In genomic region chr4:128355301-128355700, GRCh38 we compare ENCODE assay signal across 9 cellular contexts.
DNase-seq lines count a peak whose midpoint lies in the region; ATAC-seq and TF ChIP-seq lines count a peak whose summit lies in the region.
"Had no signal": no experiment of that assay in that cellular context is flagged by ENCODE, and none has a peak within 500 bp of the region (broad histone marks: within the 10 kb centered on the region; RNA-seq: fewer than 3 reads in every experiment).

No MANE protein-coding gene starts in this region.

- intact Hi-C loops in left lung (cut with DNase I): no loop called here

- H3K27me3 Mint-ChIP-seq in chondrocyte (ENCODE audit: low read depth): no peaks in the 10 kb centered on the region

- peaks cover 69% of the 10 kb centered on the region for H3K4me1 Mint-ChIP-seq in chondrocyte (ENCODE audit: low read depth)

- H3K9ac ChIP-seq in smooth muscle cell (ENCODE audit: low read depth): no peak overlapping the region

- H3K4me1 ChIP-seq in smooth muscle cell (ENCODE audit: low read depth): peaks cover 12% of the 10 kb centered on the region
- H3K4me1 ChIP-seq in left lung: peaks cover 3 to 12% of the 10 kb centered on the region in 2 donors

- H3K36me3 ChIP-seq in smooth muscle cell (ENCODE audit: low read depth) (no peaks in the 10 kb centered on the region), left lung (no peaks in the 10 kb centered on the region)

- H2AFZ ChIP-seq in smooth muscle cell (ENCODE audit: low read depth): no peak overlapping the region

- no peaks in the 10 kb centered on the region for H3K9me3 ChIP-seq in smooth muscle cell (replicated peaks; ENCODE audit: low read depth)
- no peaks in the 10 kb centered on the region for H3K9me3 ChIP-seq in left lung

- H4K20me1 ChIP-seq in smooth muscle cell (ENCODE audit: low read depth): no peaks in the 10 kb centered on the region

- no peak overlapping the region for H3K4me3 Mint-ChIP-seq in chondrocyte (ENCODE audit: unreplicated experiment)

- ATAC-seq in HG03460 (IDR thresholded peaks at IDR 0.05; ENCODE audit: unreplicated experiment): peak; percentile 80
- ATAC-seq in HG03442 (IDR thresholded peaks at IDR 0.05; ENCODE audit: unreplicated experiment): no peak
- no peak for ATAC-seq in left lung

- no peaks in the 10 kb centered on the region for H3K36me3 Mint-ChIP-seq in chondrocyte (ENCODE audit: low read depth)

- WGBS in smooth muscle cell (ENCODE audit: low lambda C conversion rate): 53% methylated on average over 4 of the region's 4 CpGs

- H3K27ac Mint-ChIP-seq in chondrocyte (ENCODE audit: unreplicated experiment): peak overlapping the region; percentile 71

- H3K27ac ChIP-seq in smooth muscle cell (ENCODE audit: low read depth) (peak overlapping the region; percentile 82), left lung (no peak overlapping the region)
- H3K27ac ChIP-seq: 22Rv1 had no signal

- H3K4me3 ChIP-seq in smooth muscle cell (no peak overlapping the region), left lung (no peak overlapping the region)

- H3K4me2 ChIP-seq in smooth muscle cell: peak overlapping the region; percentile 38

- TF ChIP-seq CTCF in chondrocyte (IDR thresholded peaks at IDR 0.05) (no peak), smooth muscle cell (IDR thresholded peaks at IDR 0.05; ENCODE audit: borderline replicate concordance, insufficient read depth, poor library complexity, severe bottlenecking) (no peak), left lung (IDR thresholded peaks at IDR 0.05) (no peak)

- H3K27me3 ChIP-seq in smooth muscle cell (ENCODE audit: low read depth): no peaks in the 10 kb centered on the region
- no peaks in the 10 kb centered on the region for H3K27me3 ChIP-seq in left lung

- no peaks in the 10 kb centered on the region for H3K9me3 Mint-ChIP-seq in chondrocyte (ENCODE audit: low read depth)

- peak in 2 of 3 experiments; percentile 11 to 12 for DNase-seq in NCI-H1417 (lab: John Stamatoyannopoulos, UW)
- no peak for DNase-seq in NCI-H1417 treated with DMSO at 0.1 percent for 48 hours (lab: John Stamatoyannopoulos, UW)
- no peak for DNase-seq in chondrocyte (ENCODE audit: low spot score)
- no peak for DNase-seq in smooth muscle cell (lab: John Stamatoyannopoulos, UW; ENCODE audit: unreplicated experiment)
- DNase-seq in left lung: no peak
- DNase-seq in COLO829 (ENCODE audit: low spot score): no peak

- peaks cover 23% of the 10 kb centered on the region for H3F3A ChIP-seq in smooth muscle cell (ENCODE audit: low read depth)

- no peaks in the 10 kb centered on the region for H3K79me2 ChIP-seq in smooth muscle cell (ENCODE audit: low read depth)

Comparison
In these comparisons a context has a peak if more than half of its experiments do, and no peak if none do; other contexts are left out.
1. DNase-seq: peak in NCI-H1417 (2 of 3); none in NCI-H1417 treated with DMSO at 0.1 percent for 48 hours (single experiment), chondrocyte (single experiment), smooth muscle cell (single experiment), left lung (0 of 2) and COLO829 (single experiment).